Comparison of ENCODE assay signal across 1 cellular context in genomic region chr6:26225848-26226590, GRCh38.
A peak's percentile ranks its signal among the peaks of the same experiment; 100 is the strongest.
TF ChIP-seq lines count a peak whose summit lies in the region.

No MANE protein-coding gene starts in this region.

TF ChIP-seq in HEK293, 187 proteins besides CTCF, POLR2A, EP300 and RAD21 (continued from another document):
- TF ChIP-seq ZNF324 (tag by site-specific recombination; IDR thresholded peaks at IDR 0.05) = no peak
- peak; percentile 75 for TF ChIP-seq ZNF664 (tag by site-specific recombination; IDR thresholded peaks at IDR 0.05)
- no peak for TF ChIP-seq ZNF221 (tag by site-specific recombination; IDR thresholded peaks at IDR 0.05; ENCODE audit: borderline replicate concordance)
- TF ChIP-seq GFI1B (tag by site-specific recombination; IDR thresholded peaks at IDR 0.05) = peak; percentile 51; the same call in 1 of the 2 replicates
- TF ChIP-seq KLF17 (tag by site-specific recombination; IDR thresholded peaks at IDR 0.05) = no peak
- TF ChIP-seq ZNF223 (tag by site-specific recombination; IDR thresholded peaks at IDR 0.05) = peak; percentile 79; the same call in 1 of the 2 replicates
- TF ChIP-seq ZNF843 (tag by site-specific recombination; IDR thresholded peaks at IDR 0.05) = no peak
- 0 out of 2 replicates have a peak, but pooled peaks have one; percentile 39 for TF ChIP-seq AEBP2 (tag by site-specific recombination; IDR thresholded peaks at IDR 0.05; ENCODE audit: borderline replicate concordance)
- TF ChIP-seq MYNN (tag by site-specific recombination; IDR thresholded peaks at IDR 0.05; ENCODE audit: borderline replicate concordance) = peak; percentile 43; the same call in 1 of the 2 replicates
- TF ChIP-seq ZBTB11 (tag by site-specific recombination; conservative IDR thresholded peaks at IDR 0.05; ENCODE audit: low read depth) = peak; percentile 71
- TF ChIP-seq PRDM10 (tag by site-specific recombination; IDR thresholded peaks at IDR 0.05) = no peak
- no peak for TF ChIP-seq ATF2 (tag by site-specific recombination; IDR thresholded peaks at IDR 0.05; ENCODE audit: low read depth)
- peak; percentile 71 for TF ChIP-seq ZBTB8A (tag by site-specific recombination; IDR thresholded peaks at IDR 0.05)
- no peak for TF ChIP-seq ZNF174 (tag by site-specific recombination; IDR thresholded peaks at IDR 0.05)
- TF ChIP-seq ZNF518A (tag by site-specific recombination; conservative IDR thresholded peaks at IDR 0.05; ENCODE audit: low read depth) = peak; percentile 91
- TF ChIP-seq ZNF426 (tag by site-specific recombination; IDR thresholded peaks at IDR 0.05) = peak; percentile 89
- TF ChIP-seq ZNF530 (tag by site-specific recombination; IDR thresholded peaks at IDR 0.05; ENCODE audit: low read depth) = 0 out of 2 replicates have a peak, but pooled peaks have one; percentile 35
